ENCODE assay signal across 1 cellular context in genomic region chr14:105418269-105419054, GRCh38.
TF ChIP-seq lines count a peak whose summit lies in the region.

No MANE protein-coding gene starts in this region.

TF ChIP-seq in H1, 55 proteins besides CTCF, POLR2A, EP300 and RAD21:
- TF ChIP-seq JUND (IDR thresholded peaks at IDR 0.05; ENCODE audit: low read length), result no peak
- no peak for TF ChIP-seq SUZ12 (IDR thresholded peaks at IDR 0.05; ENCODE audit: low read length)
- no peak for TF ChIP-seq CBX5 (IDR thresholded peaks at IDR 0.05; ENCODE audit: low read depth, low read length)
- TF ChIP-seq TCF12 (IDR thresholded peaks at IDR 0.05; ENCODE audit: low read depth, low read length), result no peak
- no peak for TF ChIP-seq HDAC6 (IDR thresholded peaks at IDR 0.05; ENCODE audit: low read depth, low read length)
- TF ChIP-seq SRF (IDR thresholded peaks at IDR 0.05; ENCODE audit: low read depth, low read length), result no peak
- TF ChIP-seq USF2 (IDR thresholded peaks at IDR 0.05; ENCODE audit: low read length), result no peak
- no peak for TF ChIP-seq FOSL1 (IDR thresholded peaks at IDR 0.05; ENCODE audit: insufficient read depth, low read depth, low read length)
- no peak for TF ChIP-seq TAF1 (IDR thresholded peaks at IDR 0.05; ENCODE audit: low read depth, low read length)
- TF ChIP-seq PHF8 (conservative IDR thresholded peaks at IDR 0.05; ENCODE audit: low read depth, low read length), result no peak
- TF ChIP-seq RBBP5 (IDR thresholded peaks at IDR 0.05; ENCODE audit: borderline replicate concordance, low read depth, low read length), result no peak
- TF ChIP-seq CHD2 (IDR thresholded peaks at IDR 0.05; ENCODE audit: low read length), result no peak
- TF ChIP-seq GABPA (IDR thresholded peaks at IDR 0.05; ENCODE audit: borderline replicate concordance, insufficient read depth, low read length), result no peak
- no peak for TF ChIP-seq CEBPB (IDR thresholded peaks at IDR 0.05; ENCODE audit: low read depth, low read length)
- no peak for TF ChIP-seq SIN3A (conservative IDR thresholded peaks at IDR 0.05 in 1 of 2, IDR thresholded peaks at IDR 0.05 in 1 of 2; ENCODE audit: low read depth in 1 of 2, low read length in 2 of 2)
- TF ChIP-seq HDAC2 (IDR thresholded peaks at IDR 0.05; ENCODE audit: borderline replicate concordance in 1 of 2, low read depth in 2 of 2, low read length in 2 of 2), result no peak
- TF ChIP-seq POLR2AphosphoS5 (IDR thresholded peaks at IDR 0.05; ENCODE audit: low read depth, low read length), result no peak
- TF ChIP-seq YY1 (IDR thresholded peaks at IDR 0.05; ENCODE audit: low read depth, low read length), result no peak
- TF ChIP-seq ASH2L (IDR thresholded peaks at IDR 0.05; ENCODE audit: low read length), result no peak
- no peak for TF ChIP-seq SP4 (IDR thresholded peaks at IDR 0.05; ENCODE audit: low read length)
